Comparison of ENCODE assay signal across 19 cellular contexts in genomic region chr17:1918346-1919021, GRCh38.
"Had no signal": no experiment of that assay in that cellular context is flagged by ENCODE, and none has a peak within 500 bp of the region (broad histone marks: within the 10 kb centered on the region; RNA-seq: fewer than 3 reads in every experiment).

No MANE protein-coding gene starts in this region.

- H3K36me3 ChIP-seq: esophagus squamous epithelium, gastroesophageal sphincter, ovary, suprapubic skin, tibial artery, upper lobe of left lung, uterus had no signal

- H3K9me3 ChIP-seq: esophagus squamous epithelium, gastroesophageal sphincter, ovary, suprapubic skin, tibial artery, upper lobe of left lung, uterus had no signal

- DNase-seq: esophagus squamous epithelium; foreskin fibroblast; head of caudate nucleus; hippocampal formation; kidney glomerular epithelial cell; mesendoderm; naive B cell; nucleus accumbens; ovary; stimulated activated CD4-positive, alpha-beta T cell treated with anti-CD3 and anti-CD28 coated beads, Interleukin-2, amount 100 ng/mL, for 48 hours; stimulated activated naive CD8-positive, alpha-beta T cell treated with anti-CD3 and anti-CD28 coated beads, Interleukin-15, Interleukin-2, amounts not matched to agents 100 U/mL and 50 U/mL, for 24 hours; tibial artery; upper lobe of left lung; uterus had no signal

- ATAC-seq: gastroesophageal sphincter; stimulated activated naive CD8-positive, alpha-beta T cell treated with anti-CD3 and anti-CD28 coated beads, Interleukin-15, Interleukin-2, amounts not matched to agents 100 U/mL and 50 U/mL, for 24 hours had no signal

- H3K27ac ChIP-seq: esophagus squamous epithelium, gastroesophageal sphincter, ovary, suprapubic skin, tibial artery, upper lobe of left lung, uterus had no signal

- H3K4me2 ChIP-seq: smooth muscle cell had no signal

- FAIRE-seq: colon, islet of Langerhans had no signal

- H3K27me3 ChIP-seq: ovary, upper lobe of left lung, uterus had no signal

- H3K4me1 ChIP-seq: esophagus squamous epithelium, gastroesophageal sphincter, suprapubic skin, tibial artery, upper lobe of left lung, uterus had no signal

- H3K4me3 ChIP-seq: esophagus squamous epithelium, gastroesophageal sphincter, ovary, smooth muscle cell, suprapubic skin, tibial artery, upper lobe of left lung, uterus had no signal
